ENCODE assay signal across 22 cellular contexts in genomic region chr9:37761511-37761910, GRCh38. TPM values are rescaled to one million over a fixed set of nuclear protein-coding genes. Genes with fewer than 3 reads are reported as not detected.
DNase-seq lines count a peak whose midpoint lies in the region; ATAC-seq and TF ChIP-seq lines count a peak whose summit lies in the region.
"Had no signal": no experiment of that assay in that cellular context is flagged by ENCODE, and none has a peak within 500 bp of the region (broad histone marks: within the 10 kb centered on the region; RNA-seq: fewer than 3 reads in every experiment).

No MANE protein-coding gene starts in this region.

- H3K4me3 Mint-ChIP-seq in activated T-cell treated with anti-CD3 and anti-CD28 coated beads, Interleukin-2, amount 50 U/mL, for 72 hours, result no peak overlapping the region
- H3K4me3 Mint-ChIP-seq: activated CD4-positive, alpha-beta memory T cell treated with anti-CD3 and anti-CD28 coated beads for 36 hours; activated naive CD8-positive, alpha-beta T cell treated with anti-CD3 and anti-CD28 coated beads, Interleukin-2, amount 10 ng/mL, durations not matched to agents 7 days and 5 days; activated T-cell treated with anti-CD3 and anti-CD28 coated beads, Interleukin-2, amount 50 U/mL, for 24 hours; CD4-positive, CD25-positive, alpha-beta regulatory T cell; neural crest cell; stimulated activated naive B cell treated with anti-CD40 and anti-IgM and Interleukin-4, amounts not matched to agents 10 μg/mL and 1 μg/mL and 100 μg/mL, for 72 hours; type B pancreatic cell had no signal

- H3K27me3 ChIP-seq in brain microvascular endothelial cell (replicated peaks) (no peaks in the 10 kb centered on the region), smooth muscle cell (ENCODE audit: low read depth) (no peaks in the 10 kb centered on the region)

- H3K4me1 Mint-ChIP-seq in activated T-cell treated with anti-CD3 and anti-CD28 coated beads, Interleukin-2, amount 50 U/mL, for 72 hours (ENCODE audit: low read depth), result peaks cover 7% of the 10 kb centered on the region
- H3K4me1 Mint-ChIP-seq: neural crest cell had no signal

- H3K9ac ChIP-seq in smooth muscle cell (ENCODE audit: low read depth), result no peak overlapping the region

- H4K20me1 ChIP-seq in smooth muscle cell (ENCODE audit: low read depth), result no peaks in the 10 kb centered on the region

- 48% methylated on average over 3 of the region's 3 CpGs for WGBS in smooth muscle cell (ENCODE audit: low lambda C conversion rate)

- no peak overlapping the region for H2AFZ ChIP-seq in smooth muscle cell (ENCODE audit: low read depth)

- DNase-seq in activated T-cell treated with anti-CD3 and anti-CD28 coated beads, Interleukin-2, amount 50 U/mL, for 72 hours, result no peak
- DNase-seq in activated T-cell treated with anti-CD3 and anti-CD28 coated beads, Interleukin-2, amount 50 U/mL, for 48 hours, result no peak
- peak; percentile 72 for DNase-seq in brain microvascular endothelial cell
- DNase-seq in fibroblast of the aortic adventitia (ENCODE audit: low read depth), result peak; percentile 66
- DNase-seq in smooth muscle cell (lab: John Stamatoyannopoulos, UW; ENCODE audit: unreplicated experiment), result no peak
- no peak for DNase-seq in NCI-H2107 (lab: John Stamatoyannopoulos, UW)
- DNase-seq in SHP77 treated with DMSO at 0.1 percent for 48 hours (lab: John Stamatoyannopoulos, UW), result no peak
- no peak for DNase-seq in NCI-H510A treated with DMSO at 0.1 percent for 48 hours (lab: John Stamatoyannopoulos, UW)
- DNase-seq: 8988T; activated CD4-positive, alpha-beta memory T cell treated with anti-CD3 and anti-CD28 coated beads for 36 hours; activated naive CD8-positive, alpha-beta T cell treated with anti-CD3 and anti-CD28 coated beads, Interleukin-2, amount 10 ng/mL, durations not matched to agents 7 days and 5 days; activated T-cell treated with anti-CD3 and anti-CD28 coated beads, Interleukin-2, amount 50 U/mL, for 24 hours; CD4-positive, CD25-positive, alpha-beta regulatory T cell; cerebellar nuclear complex; DMS79; islet precursor cell; NCI-H187; NCI-H446; RPMI8226; stimulated activated naive B cell treated with anti-CD40 and anti-IgM and Interleukin-4, amounts not matched to agents 10 μg/mL and 1 μg/mL and 100 μg/mL, for 72 hours had no signal

- peak overlapping the region; percentile 80 for H3K27ac Mint-ChIP-seq in activated T-cell treated with anti-CD3 and anti-CD28 coated beads, Interleukin-2, amount 50 U/mL, for 72 hours
- H3K27ac Mint-ChIP-seq: activated CD4-positive, alpha-beta memory T cell treated with anti-CD3 and anti-CD28 coated beads for 36 hours; activated naive CD8-positive, alpha-beta T cell treated with anti-CD3 and anti-CD28 coated beads, Interleukin-2, amount 10 ng/mL, durations not matched to agents 7 days and 5 days; activated T-cell treated with anti-CD3 and anti-CD28 coated beads, Interleukin-2, amount 50 U/mL, for 24 hours; stimulated activated naive B cell treated with anti-CD40 and anti-IgM and Interleukin-4, amounts not matched to agents 10 μg/mL and 1 μg/mL and 100 μg/mL, for 72 hours; type B pancreatic cell had no signal

- no peaks in the 10 kb centered on the region for H3K27me3 Mint-ChIP-seq in activated T-cell treated with anti-CD3 and anti-CD28 coated beads, Interleukin-2, amount 50 U/mL, for 72 hours (ENCODE audit: low read depth)
- H3K27me3 Mint-ChIP-seq: activated CD4-positive, alpha-beta memory T cell treated with anti-CD3 and anti-CD28 coated beads for 36 hours; activated naive CD8-positive, alpha-beta T cell treated with anti-CD3 and anti-CD28 coated beads, Interleukin-2, amount 10 ng/mL, durations not matched to agents 7 days and 5 days; activated T-cell treated with anti-CD3 and anti-CD28 coated beads, Interleukin-2, amount 50 U/mL, for 24 hours; CD4-positive, CD25-positive, alpha-beta regulatory T cell; stimulated activated naive B cell treated with anti-CD40 and anti-IgM and Interleukin-4, amounts not matched to agents 10 μg/mL and 1 μg/mL and 100 μg/mL, for 72 hours; type B pancreatic cell had no signal

- H3K4me1 ChIP-seq in smooth muscle cell (ENCODE audit: low read depth), result no peaks in the 10 kb centered on the region

- H3K36me3 Mint-ChIP-seq in activated T-cell treated with anti-CD3 and anti-CD28 coated beads, Interleukin-2, amount 50 U/mL, for 72 hours (ENCODE audit: insufficient read depth in 2 of 2), result peaks cover 7 to 8% of the 10 kb centered on the region in 2 donors

- no peak overlapping the region for H3K4me2 ChIP-seq in smooth muscle cell

- H3K9me3 ChIP-seq in smooth muscle cell (replicated peaks; ENCODE audit: low read depth), result no peaks in the 10 kb centered on the region

- no peak for TF ChIP-seq CTCF in brain microvascular endothelial cell (IDR thresholded peaks at IDR 0.05; ENCODE audit: low read depth, low read length, missing control alignments)
- no peak for TF ChIP-seq CTCF in fibroblast of the aortic adventitia (IDR thresholded peaks at IDR 0.05; ENCODE audit: insufficient read depth, low read length)
- TF ChIP-seq CTCF in smooth muscle cell (IDR thresholded peaks at IDR 0.05; ENCODE audit: borderline replicate concordance, insufficient read depth, poor library complexity, severe bottlenecking), result no peak

- H3K9me3 Mint-ChIP-seq in activated T-cell treated with anti-CD3 and anti-CD28 coated beads, Interleukin-2, amount 50 U/mL, for 72 hours, result peaks cover 0 to 3% of the 10 kb centered on the region in 2 donors
- H3K9me3 Mint-ChIP-seq: activated CD4-positive, alpha-beta memory T cell treated with anti-CD3 and anti-CD28 coated beads for 36 hours; activated naive CD8-positive, alpha-beta T cell treated with anti-CD3 and anti-CD28 coated beads, Interleukin-2, amount 10 ng/mL, durations not matched to agents 7 days and 5 days; activated T-cell treated with anti-CD3 and anti-CD28 coated beads, Interleukin-2, amount 50 U/mL, for 24 hours; CD4-positive, CD25-positive, alpha-beta regulatory T cell; neural crest cell; type B pancreatic cell had no signal

- H3K27ac ChIP-seq in brain microvascular endothelial cell (peak overlapping the region; percentile 65), smooth muscle cell (ENCODE audit: low read depth) (peak overlapping the region; percentile 29)

- no peak overlapping the region for H3K4me3 ChIP-seq in brain microvascular endothelial cell (ENCODE audit: low read depth, low read length)
- H3K4me3 ChIP-seq in fibroblast of the aortic adventitia (ENCODE audit: low read depth, low read length), result no peak overlapping the region
- H3K4me3 ChIP-seq in smooth muscle cell, result no peak overlapping the region

- no peaks in the 10 kb centered on the region for H3F3A ChIP-seq in smooth muscle cell (ENCODE audit: low read depth)

- H3K36me3 ChIP-seq in brain microvascular endothelial cell (replicated peaks) (peaks cover 2% of the 10 kb centered on the region), smooth muscle cell (ENCODE audit: low read depth) (no peaks in the 10 kb centered on the region)

- ATAC-seq in activated T-cell treated with anti-CD3 and anti-CD28 coated beads, Interleukin-2, amount 50 U/mL, for 72 hours (replicated peaks in 1 of 2), result no peak
- ATAC-seq: stimulated activated naive B cell treated with anti-CD40 and anti-IgM and Interleukin-4, amounts not matched to agents 10 μg/mL and 1 μg/mL and 100 μg/mL, for 72 hours had no signal

- in situ Hi-C loops in brain microvascular endothelial cell (cut with HindIII; ENCODE audit: low pct_ligation_motif_present, low sequenced_read_pairs), result no loop called here

- H3K79me2 ChIP-seq in smooth muscle cell (ENCODE audit: low read depth), result no peaks in the 10 kb centered on the region

RNA-seq across cellular contexts. Expression of gene TRMT10B, which starts 7.9 kb away (rescaled TPM):
- total RNA-seq in activated T-cell treated with anti-CD3 and anti-CD28 coated beads, Interleukin-2, amount 50 U/mL, for 72 hours, result 10 to 100 TPM; 15.9 to 16.1 TPM
- 1.3 and 2.4 TPM in 2 replicates for total RNA-seq in fibroblast of the aortic adventitia (ENCODE audit: low replicate concordance)
- 1.2 and 2.7 TPM in 2 replicates for total RNA-seq in smooth muscle cell
- polyA plus RNA-seq in smooth muscle cell, result 6.4 and 8.1 TPM in 2 replicates

RNA-seq across cellular contexts. Expression of gene EXOSC3, which starts 23.4 kb away (rescaled TPM):
- 10 to 100 TPM; 60.2 to 72.0 TPM for total RNA-seq in activated T-cell treated with anti-CD3 and anti-CD28 coated beads, Interleukin-2, amount 50 U/mL, for 72 hours
- total RNA-seq in fibroblast of the aortic adventitia (ENCODE audit: low replicate concordance) (92.3 and 109 TPM in 2 replicates), smooth muscle cell (21.6 and 22.9 TPM in 2 replicates)
- 22.6 and 38.2 TPM in 2 replicates for polyA plus RNA-seq in smooth muscle cell

RNA-seq across cellular contexts. Expression of gene DCAF10, which starts 39.1 kb away (rescaled TPM):
- 10 to 100 TPM; 27.2 to 27.6 TPM for total RNA-seq in activated T-cell treated with anti-CD3 and anti-CD28 coated beads, Interleukin-2, amount 50 U/mL, for 72 hours
- 24.5 and 46.1 TPM in 2 replicates for total RNA-seq in fibroblast of the aortic adventitia (ENCODE audit: low replicate concordance)
- total RNA-seq in smooth muscle cell, result 70.8 and 77.0 TPM in 2 replicates
- polyA plus RNA-seq in smooth muscle cell, result 34.6 and 35.6 TPM in 2 replicates

Comparison
In these comparisons a context has a peak if more than half of its experiments do, and no peak if none do; other contexts are left out.
1. DNase-seq: peak in brain microvascular endothelial cell (single experiment) and fibroblast of the aortic adventitia (single experiment); none in activated T-cell treated with anti-CD3 and anti-CD28 coated beads, Interleukin-2, amount 50 U/mL, for 72 hours (0 of 2), activated T-cell treated with anti-CD3 and anti-CD28 coated beads, Interleukin-2, amount 50 U/mL, for 48 hours (0 of 2), smooth muscle cell (single experiment), NCI-H2107 (single experiment), SHP77 treated with DMSO at 0.1 percent for 48 hours (single experiment) and NCI-H510A treated with DMSO at 0.1 percent for 48 hours (single experiment).